Comparison of ENCODE assay signal across 26 cellular contexts in the genomic region with DNA sequence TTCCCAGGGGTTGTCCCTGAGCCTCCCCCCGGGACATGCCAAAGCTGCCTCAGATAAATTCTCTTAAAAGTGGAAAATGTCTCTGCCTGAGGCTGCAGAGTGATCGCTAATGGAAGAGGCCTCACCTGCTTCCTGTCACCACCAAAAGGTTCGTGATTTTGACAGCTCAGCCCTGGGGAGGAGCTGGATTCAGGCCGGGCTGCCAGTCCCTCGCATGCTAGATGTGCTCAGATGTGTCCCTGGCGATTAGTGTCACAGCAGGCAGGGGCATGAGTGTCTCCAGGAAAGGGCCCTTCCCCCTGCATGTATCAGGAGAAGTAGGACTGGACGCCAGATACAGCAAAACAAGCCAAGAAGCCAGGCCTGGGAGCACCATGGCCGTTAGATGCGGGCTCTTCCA.
"Had no signal": no experiment of that assay in that cellular context is flagged by ENCODE, and none has a peak within 500 bp of the region (broad histone marks: within the 10 kb centered on the region; RNA-seq: fewer than 3 reads in every experiment).

No MANE protein-coding gene starts in this region.

- H3K4me3 ChIP-seq: hepatocyte, left ventricle myocardium inferior, pancreas, right lobe of liver, skin epidermis, stomach, suprapubic skin, tibial nerve had no signal

- H3K4me1 Mint-ChIP-seq: activated CD4-positive, alpha-beta T cell treated with anti-CD3 and anti-CD28 coated beads for 36 hours; activated T-helper 17 cell treated with anti-CD3 and anti-CD28 coated beads, Interleukin-2, amount 50 U/mL, for 72 hours had no signal

- H3K9me3 ChIP-seq: left ventricle myocardium inferior, pancreas, right lobe of liver, stomach, suprapubic skin, tibial nerve had no signal

- H3K27me3 ChIP-seq: hepatocyte, pancreas, right lobe of liver, stomach, suprapubic skin, tibial nerve had no signal

- ATAC-seq: activated CD4-positive, alpha-beta T cell treated with anti-CD3 and anti-CD28 coated beads for 36 hours; activated T-helper 17 cell treated with anti-CD3 and anti-CD28 coated beads, Interleukin-2, amount 50 U/mL, for 72 hours; esophagus mucosa; natural killer cell treated with Interleukin-12 subunit alpha and Interleukin-12 subunit beta and Interleukin-15 and Interleukin-18, amount 100 ng/mL, for 72 hours; pancreas; right lobe of liver; stimulated activated effector memory CD8-positive, alpha-beta T cell treated with anti-CD3 and anti-CD28 coated beads, Interleukin-12 subunit alpha, Interleukin-12 subunit beta, amount 100 ng/mL, for 72 hours had no signal

- H3K36me3 Mint-ChIP-seq: activated naive CD8-positive, alpha-beta T cell treated with anti-CD3 and anti-CD28 coated beads for 36 hours; immature natural killer cell; natural killer cell treated with Interleukin-12 subunit alpha and Interleukin-12 subunit beta and Interleukin-15 and Interleukin-18, amount 100 ng/mL, for 72 hours; stimulated activated effector memory CD8-positive, alpha-beta T cell treated with anti-CD3 and anti-CD28 coated beads, Interleukin-12 subunit alpha, Interleukin-12 subunit beta, amount 100 ng/mL, for 72 hours had no signal

- H3K27ac ChIP-seq: hepatocyte, left ventricle myocardium inferior, pancreas, right lobe of liver, skin epidermis, stomach, suprapubic skin, tibial nerve had no signal

- DNase-seq: activated B cell treated with CpG ODN at 0.5 μM for 24 hours; activated CD4-positive, alpha-beta T cell treated with anti-CD3 and anti-CD28 coated beads for 36 hours; activated CD4-positive, alpha-beta T cell treated with anti-CD3 and anti-CD28 coated beads, Interleukin-2, amount 50 U/mL, for 4 hours; activated CD8-positive, alpha-beta memory T cell treated with anti-CD3 and anti-CD28 coated beads for 24 hours; activated CD8-positive, alpha-beta memory T cell treated with anti-CD3 and anti-CD28 coated beads, Interleukin-2, amount 50 U/mL, for 4 hours; activated naive CD4-positive, alpha-beta T cell treated with Interleukin-2 at 50 U/mL for 16 hours; activated naive CD8-positive, alpha-beta T cell treated with anti-CD3 and anti-CD28 coated beads for 36 hours; activated T-cell treated with anti-CD3 and anti-CD28 coated beads, Interleukin-2, amount 50 U/mL, for 24 hours; central memory CD4-positive, alpha-beta T cell; effector memory CD4-positive, alpha-beta T cell; foreskin melanocyte; immature natural killer cell; kidney glomerular epithelial cell; left ventricle myocardium inferior; pancreas; right lobe of liver; stimulated activated CD4-positive, alpha-beta T cell treated with anti-CD3 and anti-CD28 coated beads, Interleukin-1b, Interleukin-23, amount 100 ng/mL, for 48 hours; stomach had no signal

- H3K36me3 ChIP-seq: left ventricle myocardium inferior, pancreas, right lobe of liver, stomach, suprapubic skin, tibial nerve had no signal

- H3K4me3 Mint-ChIP-seq: activated B cell treated with CpG ODN at 0.5 μM for 24 hours; activated CD4-positive, alpha-beta T cell treated with anti-CD3 and anti-CD28 coated beads for 36 hours; activated naive CD8-positive, alpha-beta T cell treated with anti-CD3 and anti-CD28 coated beads for 36 hours; activated T-cell treated with anti-CD3 and anti-CD28 coated beads, Interleukin-2, amount 50 U/mL, for 24 hours; activated T-helper 17 cell treated with anti-CD3 and anti-CD28 coated beads, Interleukin-2, amount 50 U/mL, for 72 hours; natural killer cell treated with Interleukin-12 subunit alpha and Interleukin-12 subunit beta and Interleukin-15 and Interleukin-18, amount 100 ng/mL, for 72 hours; stimulated activated effector memory CD8-positive, alpha-beta T cell treated with anti-CD3 and anti-CD28 coated beads, Interleukin-12 subunit alpha, Interleukin-12 subunit beta, amount 100 ng/mL, for 72 hours had no signal

- H3K27ac Mint-ChIP-seq: activated B cell treated with CpG ODN at 0.5 μM for 24 hours; activated CD4-positive, alpha-beta T cell treated with anti-CD3 and anti-CD28 coated beads for 36 hours; activated naive CD8-positive, alpha-beta T cell treated with anti-CD3 and anti-CD28 coated beads for 36 hours; activated T-cell treated with anti-CD3 and anti-CD28 coated beads, Interleukin-2, amount 50 U/mL, for 24 hours; activated T-helper 17 cell treated with anti-CD3 and anti-CD28 coated beads, Interleukin-2, amount 50 U/mL, for 72 hours; natural killer cell treated with Interleukin-12 subunit alpha and Interleukin-12 subunit beta and Interleukin-15 and Interleukin-18, amount 100 ng/mL, for 72 hours; stimulated activated effector memory CD8-positive, alpha-beta T cell treated with anti-CD3 and anti-CD28 coated beads, Interleukin-12 subunit alpha, Interleukin-12 subunit beta, amount 100 ng/mL, for 72 hours had no signal

- H3K4me1 ChIP-seq: left ventricle myocardium inferior, pancreas, right lobe of liver, stomach, suprapubic skin, tibial nerve had no signal

- H2AFZ ChIP-seq: hepatocyte had no signal

- H3K79me2 ChIP-seq: hepatocyte had no signal

- H3K4me2 ChIP-seq: hepatocyte had no signal

- H3K9me3 Mint-ChIP-seq: activated naive CD8-positive, alpha-beta T cell treated with anti-CD3 and anti-CD28 coated beads for 36 hours; activated T-cell treated with anti-CD3 and anti-CD28 coated beads, Interleukin-2, amount 50 U/mL, for 24 hours; activated T-helper 17 cell treated with anti-CD3 and anti-CD28 coated beads, Interleukin-2, amount 50 U/mL, for 72 hours; immature natural killer cell; natural killer cell treated with Interleukin-12 subunit alpha and Interleukin-12 subunit beta and Interleukin-15 and Interleukin-18, amount 100 ng/mL, for 72 hours had no signal

- H3K27me3 Mint-ChIP-seq: activated B cell treated with CpG ODN at 0.5 μM for 24 hours; activated CD4-positive, alpha-beta T cell treated with anti-CD3 and anti-CD28 coated beads for 36 hours; activated naive CD8-positive, alpha-beta T cell treated with anti-CD3 and anti-CD28 coated beads for 36 hours; activated T-cell treated with anti-CD3 and anti-CD28 coated beads, Interleukin-2, amount 50 U/mL, for 24 hours; activated T-helper 17 cell treated with anti-CD3 and anti-CD28 coated beads, Interleukin-2, amount 50 U/mL, for 72 hours; natural killer cell treated with Interleukin-12 subunit alpha and Interleukin-12 subunit beta and Interleukin-15 and Interleukin-18, amount 100 ng/mL, for 72 hours had no signal
